Comparison of ENCODE assay signal across 15 cellular contexts in genomic region chr17:74752822-74753401, GRCh38. TPM values are rescaled to one million over a fixed set of nuclear protein-coding genes. Genes with fewer than 3 reads are reported as not detected.
DNase-seq lines count a peak whose midpoint lies in the region; ATAC-seq and TF ChIP-seq lines count a peak whose summit lies in the region.
"Had no signal": no experiment of that assay in that cellular context is flagged by ENCODE, and none has a peak within 500 bp of the region (broad histone marks: within the 10 kb centered on the region; RNA-seq: fewer than 3 reads in every experiment).

No MANE protein-coding gene starts in this region.

- H3K4me3 ChIP-seq in hepatocyte (no peak overlapping the region), suprapubic skin (no peak overlapping the region)

- TF ChIP-seq CTCF in activated CD8-positive, alpha-beta T cell treated with anti-CD3 and anti-CD28 coated beads for 36 hours (IDR thresholded peaks at IDR 0.05) = no peak
- TF ChIP-seq CTCF in hepatocyte (IDR thresholded peaks at IDR 0.05; ENCODE audit: poor library complexity) (no peak), suprapubic skin (IDR thresholded peaks at IDR 0.05) (no peak)

- no peak for TF ChIP-seq EP300 in suprapubic skin (IDR thresholded peaks at IDR 0.05)

- peaks cover 66% of the 10 kb centered on the region for H4K20me1 ChIP-seq in hepatocyte (ENCODE audit: insufficient read depth, poor library complexity, severe bottlenecking)

- intact Hi-C loops in activated naive CD4-positive, alpha-beta T cell treated with anti-CD3 and anti-CD28 coated beads for 36 hours (cut with micrococcal nuclease) = no loop called here
- intact Hi-C loops in activated CD8-positive, alpha-beta T cell treated with anti-CD3 and anti-CD28 coated beads for 36 hours (cut with micrococcal nuclease) = no loop called here

- peak overlapping the region; percentile 71 for H3K27ac Mint-ChIP-seq in activated naive CD4-positive, alpha-beta T cell treated with anti-CD3 and anti-CD28 coated beads for 36 hours
- H3K27ac Mint-ChIP-seq in activated CD8-positive, alpha-beta T cell treated with anti-CD3 and anti-CD28 coated beads for 36 hours = peak overlapping the region; percentile 86

- H3K9me3 ChIP-seq in hepatocyte (ENCODE audit: low read depth) = no peaks in the 10 kb centered on the region
- no peaks in the 10 kb centered on the region for H3K9me3 ChIP-seq in suprapubic skin
- H3K9me3 ChIP-seq: heart left ventricle had no signal

- no peaks in the 10 kb centered on the region for H3K27me3 ChIP-seq in hepatocyte
- H3K27me3 ChIP-seq in suprapubic skin = no peaks in the 10 kb centered on the region
- H3K27me3 ChIP-seq: heart left ventricle had no signal

- no peak for TF ChIP-seq POLR2A in suprapubic skin (IDR thresholded peaks at IDR 0.05)

- peak overlapping the region; percentile 23 for H3K4me3 Mint-ChIP-seq in activated naive CD4-positive, alpha-beta T cell treated with anti-CD3 and anti-CD28 coated beads for 36 hours
- H3K4me3 Mint-ChIP-seq in activated CD8-positive, alpha-beta T cell treated with anti-CD3 and anti-CD28 coated beads for 36 hours = peak overlapping the region; percentile 85

- WGBS in hepatocyte (ENCODE audit: low lambda C conversion rate, missing lambda C conversion rate) = 88% methylated on average over 7 of the region's 7 CpGs
- 74% methylated on average over 4 of the region's 7 CpGs for WGBS in suprapubic skin

- no peaks in the 10 kb centered on the region for H3K36me3 ChIP-seq in hepatocyte (replicated peaks; ENCODE audit: insufficient read depth, low read depth)
- no peaks in the 10 kb centered on the region for H3K36me3 ChIP-seq in suprapubic skin
- H3K36me3 ChIP-seq: heart left ventricle had no signal

- POLR2A ChIA-PET in activated CD8-positive, alpha-beta T cell treated with anti-CD3 and anti-CD28 coated beads for 36 hours (lab: Charles Lee) = interaction anchor here (0.8 to 3.0 kb wide), 2 partner anchors 11 to 26 kb away, joined by 4 to 13 read pairs; no protein-coding TSS in a partner anchor

- peaks cover 17% of the 10 kb centered on the region for H3K36me3 Mint-ChIP-seq in activated naive CD4-positive, alpha-beta T cell treated with anti-CD3 and anti-CD28 coated beads for 36 hours (ENCODE audit: low read depth)
- peaks cover 52% of the 10 kb centered on the region for H3K36me3 Mint-ChIP-seq in activated CD8-positive, alpha-beta T cell treated with anti-CD3 and anti-CD28 coated beads for 36 hours (ENCODE audit: low read depth)

- peak overlapping the region; percentile 87 for H3K4me2 ChIP-seq in hepatocyte

- H3K27ac ChIP-seq in hepatocyte (peak overlapping the region; percentile 87), suprapubic skin (peak overlapping the region; percentile 25)

- ATAC-seq in activated CD8-positive, alpha-beta T cell treated with anti-CD3 and anti-CD28 coated beads for 36 hours = no peak
- no peak for ATAC-seq in HG03097 (IDR thresholded peaks at IDR 0.05; ENCODE audit: low FRiP score, unreplicated experiment)
- ATAC-seq in GM21526 (IDR thresholded peaks at IDR 0.05; ENCODE audit: low FRiP score, unreplicated experiment) = no peak
- ATAC-seq: heart left ventricle, left lobe of liver had no signal

- no peak overlapping the region for H2AFZ ChIP-seq in hepatocyte

- CTCF ChIA-PET in activated naive CD4-positive, alpha-beta T cell treated with anti-CD3 and anti-CD28 coated beads for 36 hours (lab: Charles Lee) = interaction anchor here (0.7 to 2.6 kb wide), 4 partner anchors 18 to 112 kb away, joined by 3 to 14 read pairs (median 4); no protein-coding TSS in a partner anchor
- CTCF ChIA-PET in activated CD8-positive, alpha-beta T cell treated with anti-CD3 and anti-CD28 coated beads for 36 hours (lab: Charles Lee) = interaction anchor here (0.8 to 7.9 kb wide), 6 partner anchors 7 to 96 kb away, joined by 3 to 56 read pairs (median 12); no protein-coding TSS in a partner anchor

- H3K27me3 Mint-ChIP-seq in activated naive CD4-positive, alpha-beta T cell treated with anti-CD3 and anti-CD28 coated beads for 36 hours (ENCODE audit: low read depth) = no peaks in the 10 kb centered on the region
- no peaks in the 10 kb centered on the region for H3K27me3 Mint-ChIP-seq in activated CD8-positive, alpha-beta T cell treated with anti-CD3 and anti-CD28 coated beads for 36 hours

- H3K9me3 Mint-ChIP-seq in activated naive CD4-positive, alpha-beta T cell treated with anti-CD3 and anti-CD28 coated beads for 36 hours = no peaks in the 10 kb centered on the region
- no peaks in the 10 kb centered on the region for H3K9me3 Mint-ChIP-seq in activated CD8-positive, alpha-beta T cell treated with anti-CD3 and anti-CD28 coated beads for 36 hours

- no peaks in the 10 kb centered on the region for H3K9me2 ChIP-seq in hepatocyte (replicated peaks; ENCODE audit: insufficient read depth)

- H3K79me2 ChIP-seq in hepatocyte = peaks cover 94% of the 10 kb centered on the region

- H3K4me1 ChIP-seq in hepatocyte (ENCODE audit: insufficient read depth) (peaks cover 51% of the 10 kb centered on the region), suprapubic skin (peaks cover 67% of the 10 kb centered on the region)

- peaks cover 64% of the 10 kb centered on the region for H3K4me1 Mint-ChIP-seq in activated naive CD4-positive, alpha-beta T cell treated with anti-CD3 and anti-CD28 coated beads for 36 hours (ENCODE audit: low read depth)
- H3K4me1 Mint-ChIP-seq in activated CD8-positive, alpha-beta T cell treated with anti-CD3 and anti-CD28 coated beads for 36 hours (ENCODE audit: low read depth) = peaks cover 56% of the 10 kb centered on the region

- DNase-seq in activated naive CD4-positive, alpha-beta T cell treated with anti-CD3 and anti-CD28 coated beads for 36 hours = no peak
- no peak for DNase-seq in activated naive CD4-positive, alpha-beta T cell treated with anti-CD3 and anti-CD28 coated beads, Interleukin-2, amount 50 U/mL, for 16 hours
- DNase-seq in activated CD8-positive, alpha-beta T cell treated with anti-CD3 and anti-CD28 coated beads for 36 hours = no peak
- no peak for DNase-seq in hepatocyte (ENCODE audit: low spot score)
- no peak for DNase-seq in suprapubic skin (ENCODE audit: low spot score in 2 of 2)
- no peak for DNase-seq in iPS-NIHi7 (ENCODE audit: extremely low spot score)
- DNase-seq: heart left ventricle, NCI-H2171, nucleus accumbens had no signal

RNA-seq across cellular contexts. Expression of gene NHERF1, which starts 4.5 kb away (rescaled TPM):
- total RNA-seq in activated naive CD4-positive, alpha-beta T cell treated with anti-CD3 and anti-CD28 coated beads for 36 hours = 10 to 100 TPM; 70.8 to 77.6 TPM
- total RNA-seq in activated CD8-positive, alpha-beta T cell treated with anti-CD3 and anti-CD28 coated beads for 36 hours = 100 to 1,000 TPM; 143 to 150 TPM
- total RNA-seq in hepatocyte (263 and 269 TPM in 2 replicates), suprapubic skin (10 to 100 TPM; 21.1 to 53.8 (median 42.0) TPM)
- 712 and 763 TPM in 2 replicates for polyA plus RNA-seq in hepatocyte

RNA-seq across cellular contexts. Expression of gene RAB37, which starts 15.9 kb away (rescaled TPM):
- 1 to 10 TPM; 2.1 to 2.3 TPM for total RNA-seq in activated naive CD4-positive, alpha-beta T cell treated with anti-CD3 and anti-CD28 coated beads for 36 hours
- total RNA-seq in activated CD8-positive, alpha-beta T cell treated with anti-CD3 and anti-CD28 coated beads for 36 hours = 1 to 10 TPM; 6.6 to 6.7 TPM
- total RNA-seq in hepatocyte (5.9 and 6.1 TPM in 2 replicates), suprapubic skin (under 1 TPM in 2 of 4 donors, not detected in 2; 0.32 to 0.38 TPM)
- 7.0 and 11.8 TPM in 2 replicates for polyA plus RNA-seq in hepatocyte
- total RNA-seq: endothelial cell of umbilical vein, MCF 10A had no signal

RNA-seq across cellular contexts. Expression of gene NAT9, which starts 23.2 kb away (rescaled TPM):
- total RNA-seq in activated naive CD4-positive, alpha-beta T cell treated with anti-CD3 and anti-CD28 coated beads for 36 hours = 10 to 100 TPM; 42.1 to 43.9 TPM
- 10 to 100 TPM; 35.5 to 42.4 TPM for total RNA-seq in activated CD8-positive, alpha-beta T cell treated with anti-CD3 and anti-CD28 coated beads for 36 hours
- total RNA-seq in hepatocyte = 28.6 and 29.2 TPM in 2 replicates
- 34.8 and 62.9 TPM in 2 replicates for polyA plus RNA-seq in hepatocyte
- total RNA-seq in suprapubic skin = 10 to 100 TPM; 21.0 to 32.7 (median 24.4) TPM

RNA-seq across cellular contexts. Expression of gene CD300LF, which starts 40.2 kb away (rescaled TPM):
- not detected for total RNA-seq in activated naive CD4-positive, alpha-beta T cell treated with anti-CD3 and anti-CD28 coated beads for 36 hours
- not detected for total RNA-seq in activated CD8-positive, alpha-beta T cell treated with anti-CD3 and anti-CD28 coated beads for 36 hours
- total RNA-seq in hepatocyte = 0.32 TPM in 1 of 2 replicates, not detected in the other
- 0.44 and 0.85 TPM in 2 replicates for polyA plus RNA-seq in hepatocyte
- not detected for total RNA-seq in suprapubic skin
- total RNA-seq: astrocyte, endothelial cell of umbilical vein, left lobe of liver, MCF 10A had no signal
- polyA plus RNA-seq: endothelial cell of umbilical vein had no signal
